In the genomic region with DNA sequence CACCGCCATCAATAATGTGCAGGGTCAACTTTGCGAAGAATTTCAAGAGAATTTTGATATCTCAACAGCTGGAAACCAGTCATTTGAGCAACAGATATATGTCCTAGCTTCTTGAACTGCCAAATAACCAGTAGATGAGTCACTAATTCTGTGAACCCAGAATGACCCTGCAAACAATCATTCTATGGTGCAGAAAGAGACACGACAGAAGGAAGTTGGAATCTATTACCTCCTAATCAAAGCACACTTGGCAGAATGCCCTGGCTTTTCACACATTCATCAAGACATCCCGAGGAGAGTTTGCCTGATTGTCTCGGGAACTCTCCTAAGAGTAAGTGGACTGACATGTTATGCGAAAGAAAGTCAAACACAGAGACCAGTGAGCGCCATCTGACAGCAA, we compare ENCODE assay signal across 15 cellular contexts.
DNase-seq lines count a peak whose midpoint lies in the region; ATAC-seq and TF ChIP-seq lines count a peak whose summit lies in the region.
"Had no signal": no experiment of that assay in that cellular context is flagged by ENCODE, and none has a peak within 500 bp of the region (broad histone marks: within the 10 kb centered on the region; RNA-seq: fewer than 3 reads in every experiment).

No MANE protein-coding gene starts in this region.

- CTCF ChIA-PET in Calu3 (lab: Charles Lee): no interaction called here

- no peak overlapping the region for H3K4me3 ChIP-seq in epithelial cell of esophagus (ENCODE audit: low read length)
- H3K4me3 ChIP-seq in suprapubic skin: no peak overlapping the region
- H3K4me3 ChIP-seq: SJCRH30 had no signal

- TF ChIP-seq EP300 in suprapubic skin (IDR thresholded peaks at IDR 0.05): no peak

- H3K4me1 Mint-ChIP-seq in nephron (peaks cover 54% of the 10 kb centered on the region), Calu3 (ENCODE audit: low read depth, unreplicated experiment) (no peaks in the 10 kb centered on the region)
- H3K4me1 Mint-ChIP-seq: activated B cell treated with CpG ODN at 0.5 μM for 24 hours; CD8-positive, alpha-beta memory T cell had no signal

- H3K36me3 Mint-ChIP-seq in nephron (ENCODE audit: low read depth) (no peaks in the 10 kb centered on the region), Calu3 (ENCODE audit: insufficient read depth, unreplicated experiment) (no peaks in the 10 kb centered on the region)
- H3K36me3 Mint-ChIP-seq: CD8-positive, alpha-beta memory T cell had no signal

- peaks cover 17% of the 10 kb centered on the region for H3K27me3 Mint-ChIP-seq in nephron (ENCODE audit: low read depth)
- no peaks in the 10 kb centered on the region for H3K27me3 Mint-ChIP-seq in Calu3 (ENCODE audit: unreplicated experiment)
- H3K27me3 Mint-ChIP-seq: activated B cell treated with CpG ODN at 0.5 μM for 24 hours had no signal

- H3K36me3 ChIP-seq in suprapubic skin: no peaks in the 10 kb centered on the region
- H3K36me3 ChIP-seq: SJCRH30 had no signal

- WGBS in suprapubic skin: 39% methylated on average over 7 of the region's 7 CpGs

- no peaks in the 10 kb centered on the region for H3K9me3 ChIP-seq in suprapubic skin
- H3K9me3 ChIP-seq: SJCRH30 had no signal

- no peak for TF ChIP-seq CTCF in epithelial cell of esophagus (IDR thresholded peaks at IDR 0.05; ENCODE audit: insufficient read depth, low read depth, low read length, missing control alignments)
- TF ChIP-seq CTCF in nephron (IDR thresholded peaks at IDR 0.05; ENCODE audit: unreplicated experiment in 3 of 3): no peak
- no peak for TF ChIP-seq CTCF in Calu3 (IDR thresholded peaks at IDR 0.05; ENCODE audit: unreplicated experiment)
- no peak for TF ChIP-seq CTCF in suprapubic skin (IDR thresholded peaks at IDR 0.05)

- H3K4me1 ChIP-seq in suprapubic skin: no peaks in the 10 kb centered on the region
- H3K4me1 ChIP-seq: SJCRH30 had no signal

- H3K27me3 ChIP-seq in suprapubic skin: no peaks in the 10 kb centered on the region
- H3K27me3 ChIP-seq: SJCRH30 had no signal

- peak; percentile 61 for DNase-seq in Daoy (ENCODE audit: low read depth)
- peak; percentile 54 for DNase-seq in NCI-H2227 treated with DMSO at 0.1 percent for 48 hours (lab: John Stamatoyannopoulos, UW)
- DNase-seq in epithelial cell of esophagus (ENCODE audit: low read depth): peak; percentile 65
- no peak for DNase-seq in Calu3
- DNase-seq in suprapubic skin (ENCODE audit: low spot score in 2 of 2): no peak
- no peak for DNase-seq in SW 1271 (lab: John Stamatoyannopoulos, UW)
- DNase-seq: activated B cell treated with CpG ODN at 0.5 μM for 24 hours; amniotic stem cell; CD8-positive, alpha-beta memory T cell; endodermal cell; midbrain; NCI-H1417 treated with DMSO at 0.1 percent for 48 hours had no signal

- ATAC-seq in GM21390 (IDR thresholded peaks at IDR 0.05; ENCODE audit: unreplicated experiment): no peak

- no peak for TF ChIP-seq POLR2A in suprapubic skin (IDR thresholded peaks at IDR 0.05)

- no peaks in the 10 kb centered on the region for H3K9me3 Mint-ChIP-seq in nephron
- H3K9me3 Mint-ChIP-seq in Calu3 (ENCODE audit: low read depth, unreplicated experiment): peaks cover 10% of the 10 kb centered on the region
- H3K9me3 Mint-ChIP-seq: activated B cell treated with CpG ODN at 0.5 μM for 24 hours, endodermal cell had no signal

- H3K4me3 Mint-ChIP-seq in nephron (peak overlapping the region in 2 of 3 experiments; percentile 0 to 32), Calu3 (ENCODE audit: low read depth, unreplicated experiment) (no peak overlapping the region)
- H3K4me3 Mint-ChIP-seq: activated B cell treated with CpG ODN at 0.5 μM for 24 hours; CD8-positive, alpha-beta memory T cell; endodermal cell had no signal

- intact Hi-C loops in Calu3 (cut with micrococcal nuclease; ENCODE audit: unreplicated experiment): no loop called here

- no peak overlapping the region for H3K27ac ChIP-seq in suprapubic skin
- H3K27ac ChIP-seq: SJCRH30 had no signal

- BruUV-seq in Calu3 (replicated peaks; lab: Mats Ljungman, UMichigan): no TSS peak

- H3K27ac Mint-ChIP-seq in nephron (peak overlapping the region; percentile 60 to 77 (median 69)), Calu3 (ENCODE audit: unreplicated experiment) (no peak overlapping the region)
- H3K27ac Mint-ChIP-seq: activated B cell treated with CpG ODN at 0.5 μM for 24 hours; CD8-positive, alpha-beta memory T cell; endodermal cell had no signal

Comparison
In these comparisons a context has a peak if more than half of its experiments do, and no peak if none do; other contexts are left out.
1. DNase-seq: peak in Daoy (single experiment), NCI-H2227 treated with DMSO at 0.1 percent for 48 hours (single experiment) and epithelial cell of esophagus (single experiment); none in Calu3 (single experiment), suprapubic skin (0 of 2) and SW 1271 (0 of 2).